ENCODE assay signal across 8 cellular contexts in genomic region chr20:5569021-5569420, GRCh38. TPM values are rescaled to one million over a fixed set of nuclear protein-coding genes. Genes with fewer than 3 reads are reported as not detected.
DNase-seq lines count a peak whose midpoint lies in the region; ATAC-seq and TF ChIP-seq lines count a peak whose summit lies in the region.

No MANE protein-coding gene starts in this region.

- H3K9me3 Mint-ChIP-seq in MCF 10A (ENCODE audit: unreplicated experiment): no peaks in the 10 kb centered on the region
- no peaks in the 10 kb centered on the region for H3K9me3 Mint-ChIP-seq in stimulated activated naive B cell treated with anti-CD40 and anti-IgM and Interleukin-4, amounts not matched to agents 10 μg/mL and 1 μg/mL and 100 μg/mL, for 72 hours

- no peak overlapping the region for H3K4me3 Mint-ChIP-seq in MCF 10A (ENCODE audit: unreplicated experiment)
- no peak overlapping the region for H3K4me3 Mint-ChIP-seq in stimulated activated naive B cell treated with anti-CD40 and anti-IgM and Interleukin-4, amounts not matched to agents 10 μg/mL and 1 μg/mL and 100 μg/mL, for 72 hours

- H3K27ac ChIP-seq in MM.1S (ENCODE audit: low read length) (no peak overlapping the region), SU-DHL-6 (ENCODE audit: low read depth, low read length) (peak overlapping the region; percentile 79)

- peaks cover 6% of the 10 kb centered on the region for H3K4me1 Mint-ChIP-seq in MCF 10A (ENCODE audit: insufficient read depth, unreplicated experiment)
- peaks cover 11 to 21% of the 10 kb centered on the region in 2 donors for H3K4me1 Mint-ChIP-seq in stimulated activated naive B cell treated with anti-CD40 and anti-IgM and Interleukin-4, amounts not matched to agents 10 μg/mL and 1 μg/mL and 100 μg/mL, for 72 hours

- H3K36me3 Mint-ChIP-seq in MCF 10A (ENCODE audit: insufficient read depth, unreplicated experiment): peaks cover 89% of the 10 kb centered on the region
- H3K36me3 Mint-ChIP-seq in stimulated activated naive B cell treated with anti-CD40 and anti-IgM and Interleukin-4, amounts not matched to agents 10 μg/mL and 1 μg/mL and 100 μg/mL, for 72 hours: peaks cover 19 to 33% of the 10 kb centered on the region in 2 donors

- peak in 5 of 6 experiments; percentile 30 to 72 (median 45) for DNase-seq in stimulated activated naive CD4-positive, alpha-beta T cell (lab: John Stamatoyannopoulos, UW)
- DNase-seq in stimulated activated naive CD4-positive, alpha-beta T cell treated with Interleukin-2 at 50 U/mL for 16 hours (lab: John Stamatoyannopoulos, UW): no peak
- DNase-seq in MM.1S (peak; percentile 72), MCF 10A (ENCODE audit: unreplicated experiment) (peak; percentile 67), left kidney (ENCODE audit: low read depth, low spot score) (peak; percentile 77), GM19238 (ENCODE audit: insufficient read length, low spot score) (no peak)
- DNase-seq in stimulated activated naive B cell treated with anti-CD40 and anti-IgM and Interleukin-4, amounts not matched to agents 10 μg/mL and 1 μg/mL and 100 μg/mL, for 72 hours: peak; percentile 18

- CTCF ChIA-PET in MCF 10A (lab: Yijun Ruan, JAX): interaction anchor here (0.6 to 7.3 kb wide), 39 partner anchors 10 to 531 kb away, joined by 3 to 87 read pairs (median 4); no protein-coding TSS in a partner anchor

- H3K9me3 ChIP-seq in MM.1S (replicated peaks; ENCODE audit: insufficient read depth, low read length): no peaks in the 10 kb centered on the region
- H3K9me3 ChIP-seq in SU-DHL-6 (ENCODE audit: insufficient read depth, low read length): no peaks in the 10 kb centered on the region

- H3K36me3 ChIP-seq in MM.1S (replicated peaks; ENCODE audit: insufficient read depth, low read length): peaks cover 21% of the 10 kb centered on the region
- peaks cover 72% of the 10 kb centered on the region for H3K36me3 ChIP-seq in SU-DHL-6 (ENCODE audit: low read length)

- TF ChIP-seq CTCF in MM.1S (IDR thresholded peaks at IDR 0.05; ENCODE audit: low read length) (peak; percentile 59), SU-DHL-6 (IDR thresholded peaks at IDR 0.05; ENCODE audit: insufficient read depth, low read length, poor library complexity, severe bottlenecking) (peak; percentile 70), MCF 10A (IDR thresholded peaks at IDR 0.05; ENCODE audit: unreplicated experiment) (peak; percentile 57)

- H3K4me2 ChIP-seq in MM.1S (ENCODE audit: low read depth, low read length): no peak overlapping the region
- H3K4me2 ChIP-seq in SU-DHL-6 (ENCODE audit: low read depth, low read length, poor library complexity, severe bottlenecking): no peak overlapping the region

- H3K79me2 ChIP-seq in MM.1S (ENCODE audit: low read length): peaks cover 63% of the 10 kb centered on the region
- H3K79me2 ChIP-seq in SU-DHL-6 (ENCODE audit: insufficient read depth, low read length): peaks cover 87% of the 10 kb centered on the region

- no peaks in the 10 kb centered on the region for H4K20me1 ChIP-seq in MM.1S (ENCODE audit: insufficient read depth, low read length)
- H4K20me1 ChIP-seq in SU-DHL-6 (ENCODE audit: low read depth, low read length): peaks cover 15% of the 10 kb centered on the region

- H3K27me3 ChIP-seq in MM.1S (replicated peaks; ENCODE audit: insufficient read depth, low read length) (no peaks in the 10 kb centered on the region), SU-DHL-6 (ENCODE audit: low read length) (no peaks in the 10 kb centered on the region)

- no TSS peak for BruUV-seq in MCF 10A (replicated peaks; lab: Mats Ljungman, UMichigan)

- H3K9me2 ChIP-seq in MM.1S (replicated peaks; ENCODE audit: insufficient read depth, low read length) (no peaks in the 10 kb centered on the region), SU-DHL-6 (replicated peaks; ENCODE audit: insufficient read depth, low read length) (no peaks in the 10 kb centered on the region)

- no peak overlapping the region for H2AFZ ChIP-seq in MM.1S (ENCODE audit: low read length)
- H2AFZ ChIP-seq in SU-DHL-6 (ENCODE audit: low read depth, low read length, severe bottlenecking): no peak overlapping the region

- H3F3A ChIP-seq in MM.1S (ENCODE audit: insufficient read depth, low read length) (peaks cover 14% of the 10 kb centered on the region; the same call in 1 of the 2 replicates), SU-DHL-6 (ENCODE audit: insufficient read depth) (peaks cover 90% of the 10 kb centered on the region)

- ATAC-seq in stimulated activated naive B cell treated with anti-CD40 and anti-IgM and Interleukin-4, amounts not matched to agents 10 μg/mL and 1 μg/mL and 100 μg/mL, for 72 hours (replicated peaks): peak; percentile 86 to 87

- H3K9ac ChIP-seq in MM.1S (ENCODE audit: low read length) (no peak overlapping the region), SU-DHL-6 (ENCODE audit: low read length) (no peak overlapping the region)

- intact Hi-C loops in MCF 10A (cut with micrococcal nuclease): loop anchor here (1.0 to 5.0 kb wide), 2 partner anchors 219 to 363 kb away; no protein-coding TSS in a partner anchor

- POLR2A ChIA-PET in MCF 10A (lab: Yijun Ruan, JAX): interaction anchor here (0.7 to 2.1 kb wide), 7 partner anchors 10 to 219 kb away, joined by 3 to 7 read pairs (median 3); no protein-coding TSS in a partner anchor

- no peak overlapping the region for H3K4me3 ChIP-seq in MM.1S (ENCODE audit: low read length)
- no peak overlapping the region for H3K4me3 ChIP-seq in SU-DHL-6 (ENCODE audit: insufficient read depth, low read length, poor library complexity, severe bottlenecking)

- H3K27ac Mint-ChIP-seq in MCF 10A (ENCODE audit: low read depth, unreplicated experiment): no peak overlapping the region
- no peak overlapping the region for H3K27ac Mint-ChIP-seq in stimulated activated naive B cell treated with anti-CD40 and anti-IgM and Interleukin-4, amounts not matched to agents 10 μg/mL and 1 μg/mL and 100 μg/mL, for 72 hours

- H3K4me1 ChIP-seq in MM.1S (ENCODE audit: low read length): no peaks in the 10 kb centered on the region

- no peaks in the 10 kb centered on the region for H3K27me3 Mint-ChIP-seq in MCF 10A (ENCODE audit: insufficient read depth, unreplicated experiment)
- H3K27me3 Mint-ChIP-seq in stimulated activated naive B cell treated with anti-CD40 and anti-IgM and Interleukin-4, amounts not matched to agents 10 μg/mL and 1 μg/mL and 100 μg/mL, for 72 hours: no peaks in the 10 kb centered on the region

RNA-seq across cellular contexts. Expression of gene GPCPD1, which starts 41.8 kb away (rescaled TPM):
- total RNA-seq in MCF 10A (2022): 35.4 and 63.8 TPM in 2 replicates

Comparison
In these comparisons a context has a peak if more than half of its experiments do, and no peak if none do; other contexts are left out.
1. DNase-seq: peak in stimulated activated naive CD4-positive, alpha-beta T cell (5 of 6), MM.1S (single experiment), MCF 10A (single experiment), left kidney (single experiment) and stimulated activated naive B cell treated with anti-CD40 and anti-IgM and Interleukin-4, amounts not matched to agents 10 μg/mL and 1 μg/mL and 100 μg/mL, for 72 hours (single experiment); none in stimulated activated naive CD4-positive, alpha-beta T cell treated with Interleukin-2 at 50 U/mL for 16 hours (single experiment) and GM19238 (single experiment).
2. Peak in every context shown above with its lines, with median percentiles within 50 percentile points of each other: CTCF ChIP-seq.